In the genomic region with DNA sequence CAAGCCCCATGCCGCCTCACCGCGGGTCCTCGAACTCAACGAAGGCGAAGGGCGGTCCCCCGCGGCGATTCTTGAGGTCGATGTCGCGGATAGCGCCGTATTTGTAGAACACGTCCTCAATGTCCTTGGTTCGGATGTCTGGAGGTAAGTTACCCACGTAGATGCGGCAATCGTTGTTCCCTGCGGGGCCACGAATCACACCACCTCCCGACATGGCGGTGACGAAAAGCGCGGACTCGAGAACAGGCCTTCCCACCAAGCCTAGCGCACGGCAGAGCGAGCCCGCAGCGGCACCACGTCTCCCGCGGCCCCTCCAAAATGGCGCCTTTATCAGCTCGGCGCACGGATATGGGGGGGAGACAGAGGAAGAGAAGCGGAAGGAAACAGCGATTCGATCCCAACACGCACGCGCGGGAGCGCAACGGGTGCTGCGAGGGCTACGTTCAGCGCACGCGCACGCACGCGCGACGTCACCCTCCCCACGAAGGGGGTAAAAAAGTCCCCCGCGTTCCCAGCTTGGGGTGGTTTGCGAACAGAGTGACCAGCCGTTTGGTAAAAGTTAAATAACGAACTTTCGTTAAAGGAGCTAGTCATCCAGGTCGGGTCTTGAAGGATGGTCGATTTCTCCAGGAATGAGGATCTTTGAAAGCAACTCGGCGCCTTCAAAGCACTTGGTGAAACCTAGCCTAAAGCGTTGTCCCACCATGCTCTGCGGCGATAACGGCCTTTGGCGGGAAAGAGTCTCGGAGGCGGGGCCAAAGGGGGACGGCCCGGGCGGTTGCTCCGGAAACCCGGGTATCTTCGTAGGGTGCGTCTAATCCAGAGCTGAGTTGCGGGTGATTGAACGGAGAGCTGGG, we compare ENCODE assay signal across 1 cellular context.
TF ChIP-seq lines count a peak whose summit lies in the region.

A gene with protein sequence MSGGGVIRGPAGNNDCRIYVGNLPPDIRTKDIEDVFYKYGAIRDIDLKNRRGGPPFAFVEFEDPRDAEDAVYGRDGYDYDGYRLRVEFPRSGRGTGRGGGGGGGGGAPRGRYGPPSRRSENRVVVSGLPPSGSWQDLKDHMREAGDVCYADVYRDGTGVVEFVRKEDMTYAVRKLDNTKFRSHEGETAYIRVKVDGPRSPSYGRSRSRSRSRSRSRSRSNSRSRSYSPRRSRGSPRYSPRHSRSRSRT (minus strand): TSS at position 323 of the 857 bp plus-strand sequence. CDS start 109 bp downstream, at position 214.

TF ChIP-seq in H1, 55 proteins besides CTCF, POLR2A, EP300 and RAD21 (continues in another document):
- peak; percentile 34; the same call in 1 of the 2 replicates for TF ChIP-seq SUZ12 (IDR thresholded peaks at IDR 0.05; ENCODE audit: low read length)
- no peak for TF ChIP-seq TCF12 (IDR thresholded peaks at IDR 0.05; ENCODE audit: low read depth, low read length)
- TF ChIP-seq, protein P1, sequence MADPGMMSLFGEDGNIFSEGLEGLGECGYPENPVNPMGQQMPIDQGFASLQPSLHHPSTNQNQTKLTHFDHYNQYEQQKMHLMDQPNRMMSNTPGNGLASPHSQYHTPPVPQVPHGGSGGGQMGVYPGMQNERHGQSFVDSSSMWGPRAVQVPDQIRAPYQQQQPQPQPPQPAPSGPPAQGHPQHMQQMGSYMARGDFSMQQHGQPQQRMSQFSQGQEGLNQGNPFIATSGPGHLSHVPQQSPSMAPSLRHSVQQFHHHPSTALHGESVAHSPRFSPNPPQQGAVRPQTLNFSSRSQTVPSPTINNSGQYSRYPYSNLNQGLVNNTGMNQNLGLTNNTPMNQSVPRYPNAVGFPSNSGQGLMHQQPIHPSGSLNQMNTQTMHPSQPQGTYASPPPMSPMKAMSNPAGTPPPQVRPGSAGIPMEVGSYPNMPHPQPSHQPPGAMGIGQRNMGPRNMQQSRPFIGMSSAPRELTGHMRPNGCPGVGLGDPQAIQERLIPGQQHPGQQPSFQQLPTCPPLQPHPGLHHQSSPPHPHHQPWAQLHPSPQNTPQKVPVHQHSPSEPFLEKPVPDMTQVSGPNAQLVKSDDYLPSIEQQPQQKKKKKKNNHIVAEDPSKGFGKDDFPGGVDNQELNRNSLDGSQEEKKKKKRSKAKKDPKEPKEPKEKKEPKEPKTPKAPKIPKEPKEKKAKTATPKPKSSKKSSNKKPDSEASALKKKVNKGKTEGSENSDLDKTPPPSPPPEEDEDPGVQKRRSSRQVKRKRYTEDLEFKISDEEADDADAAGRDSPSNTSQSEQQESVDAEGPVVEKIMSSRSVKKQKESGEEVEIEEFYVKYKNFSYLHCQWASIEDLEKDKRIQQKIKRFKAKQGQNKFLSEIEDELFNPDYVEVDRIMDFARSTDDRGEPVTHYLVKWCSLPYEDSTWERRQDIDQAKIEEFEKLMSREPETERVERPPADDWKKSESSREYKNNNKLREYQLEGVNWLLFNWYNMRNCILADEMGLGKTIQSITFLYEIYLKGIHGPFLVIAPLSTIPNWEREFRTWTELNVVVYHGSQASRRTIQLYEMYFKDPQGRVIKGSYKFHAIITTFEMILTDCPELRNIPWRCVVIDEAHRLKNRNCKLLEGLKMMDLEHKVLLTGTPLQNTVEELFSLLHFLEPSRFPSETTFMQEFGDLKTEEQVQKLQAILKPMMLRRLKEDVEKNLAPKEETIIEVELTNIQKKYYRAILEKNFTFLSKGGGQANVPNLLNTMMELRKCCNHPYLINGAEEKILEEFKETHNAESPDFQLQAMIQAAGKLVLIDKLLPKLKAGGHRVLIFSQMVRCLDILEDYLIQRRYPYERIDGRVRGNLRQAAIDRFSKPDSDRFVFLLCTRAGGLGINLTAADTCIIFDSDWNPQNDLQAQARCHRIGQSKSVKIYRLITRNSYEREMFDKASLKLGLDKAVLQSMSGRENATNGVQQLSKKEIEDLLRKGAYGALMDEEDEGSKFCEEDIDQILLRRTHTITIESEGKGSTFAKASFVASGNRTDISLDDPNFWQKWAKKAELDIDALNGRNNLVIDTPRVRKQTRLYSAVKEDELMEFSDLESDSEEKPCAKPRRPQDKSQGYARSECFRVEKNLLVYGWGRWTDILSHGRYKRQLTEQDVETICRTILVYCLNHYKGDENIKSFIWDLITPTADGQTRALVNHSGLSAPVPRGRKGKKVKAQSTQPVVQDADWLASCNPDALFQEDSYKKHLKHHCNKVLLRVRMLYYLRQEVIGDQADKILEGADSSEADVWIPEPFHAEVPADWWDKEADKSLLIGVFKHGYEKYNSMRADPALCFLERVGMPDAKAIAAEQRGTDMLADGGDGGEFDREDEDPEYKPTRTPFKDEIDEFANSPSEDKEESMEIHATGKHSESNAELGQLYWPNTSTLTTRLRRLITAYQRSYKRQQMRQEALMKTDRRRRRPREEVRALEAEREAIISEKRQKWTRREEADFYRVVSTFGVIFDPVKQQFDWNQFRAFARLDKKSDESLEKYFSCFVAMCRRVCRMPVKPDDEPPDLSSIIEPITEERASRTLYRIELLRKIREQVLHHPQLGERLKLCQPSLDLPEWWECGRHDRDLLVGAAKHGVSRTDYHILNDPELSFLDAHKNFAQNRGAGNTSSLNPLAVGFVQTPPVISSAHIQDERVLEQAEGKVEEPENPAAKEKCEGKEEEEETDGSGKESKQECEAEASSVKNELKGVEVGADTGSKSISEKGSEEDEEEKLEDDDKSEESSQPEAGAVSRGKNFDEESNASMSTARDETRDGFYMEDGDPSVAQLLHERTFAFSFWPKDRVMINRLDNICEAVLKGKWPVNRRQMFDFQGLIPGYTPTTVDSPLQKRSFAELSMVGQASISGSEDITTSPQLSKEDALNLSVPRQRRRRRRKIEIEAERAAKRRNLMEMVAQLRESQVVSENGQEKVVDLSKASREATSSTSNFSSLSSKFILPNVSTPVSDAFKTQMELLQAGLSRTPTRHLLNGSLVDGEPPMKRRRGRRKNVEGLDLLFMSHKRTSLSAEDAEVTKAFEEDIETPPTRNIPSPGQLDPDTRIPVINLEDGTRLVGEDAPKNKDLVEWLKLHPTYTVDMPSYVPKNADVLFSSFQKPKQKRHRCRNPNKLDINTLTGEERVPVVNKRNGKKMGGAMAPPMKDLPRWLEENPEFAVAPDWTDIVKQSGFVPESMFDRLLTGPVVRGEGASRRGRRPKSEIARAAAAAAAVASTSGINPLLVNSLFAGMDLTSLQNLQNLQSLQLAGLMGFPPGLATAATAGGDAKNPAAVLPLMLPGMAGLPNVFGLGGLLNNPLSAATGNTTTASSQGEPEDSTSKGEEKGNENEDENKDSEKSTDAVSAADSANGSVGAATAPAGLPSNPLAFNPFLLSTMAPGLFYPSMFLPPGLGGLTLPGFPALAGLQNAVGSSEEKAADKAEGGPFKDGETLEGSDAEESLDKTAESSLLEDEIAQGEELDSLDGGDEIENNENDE (IDR thresholded peaks at IDR 0.05; ENCODE audit: insufficient replicate concordance, low read length): no peak
- TF ChIP-seq, protein P2, sequence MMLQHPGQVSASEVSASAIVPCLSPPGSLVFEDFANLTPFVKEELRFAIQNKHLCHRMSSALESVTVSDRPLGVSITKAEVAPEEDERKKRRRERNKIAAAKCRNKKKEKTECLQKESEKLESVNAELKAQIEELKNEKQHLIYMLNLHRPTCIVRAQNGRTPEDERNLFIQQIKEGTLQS (IDR thresholded peaks at IDR 0.05; ENCODE audit: insufficient read depth, low read depth, low read length): no peak
- 0 out of 2 replicates have a peak, but pooled peaks have one; percentile 29 for TF ChIP-seq EGR1 (IDR thresholded peaks at IDR 0.05; ENCODE audit: borderline replicate concordance, low read depth, low read length)
- TF ChIP-seq NRF1 (IDR thresholded peaks at IDR 0.05; ENCODE audit: low read depth, low read length): peak; percentile 79
- peak; percentile 6; the same call in 1 of the 2 replicates for TF ChIP-seq JUND (IDR thresholded peaks at IDR 0.05; ENCODE audit: low read length)
- peak; percentile 77 for TF ChIP-seq CHD2 (IDR thresholded peaks at IDR 0.05; ENCODE audit: low read length)
- no peak for TF ChIP-seq BCL11A (IDR thresholded peaks at IDR 0.05; ENCODE audit: low read depth in 2 of 2, low read length in 2 of 2)
- TF ChIP-seq, protein P3, sequence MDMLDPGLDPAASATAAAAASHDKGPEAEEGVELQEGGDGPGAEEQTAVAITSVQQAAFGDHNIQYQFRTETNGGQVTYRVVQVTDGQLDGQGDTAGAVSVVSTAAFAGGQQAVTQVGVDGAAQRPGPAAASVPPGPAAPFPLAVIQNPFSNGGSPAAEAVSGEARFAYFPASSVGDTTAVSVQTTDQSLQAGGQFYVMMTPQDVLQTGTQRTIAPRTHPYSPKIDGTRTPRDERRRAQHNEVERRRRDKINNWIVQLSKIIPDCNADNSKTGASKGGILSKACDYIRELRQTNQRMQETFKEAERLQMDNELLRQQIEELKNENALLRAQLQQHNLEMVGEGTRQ (IDR thresholded peaks at IDR 0.05; ENCODE audit: low read length): 0 out of 2 replicates have a peak, but pooled peaks have one; percentile 8
- TF ChIP-seq FOSL1 (IDR thresholded peaks at IDR 0.05; ENCODE audit: insufficient read depth, low read depth, low read length): no peak
- TF ChIP-seq RBBP5 (IDR thresholded peaks at IDR 0.05; ENCODE audit: borderline replicate concordance, low read depth, low read length): peak; percentile 15
- TF ChIP-seq GABPA (IDR thresholded peaks at IDR 0.05; ENCODE audit: borderline replicate concordance, insufficient read depth, low read length): no peak
- TF ChIP-seq JUN (IDR thresholded peaks at IDR 0.05; ENCODE audit: low read depth, low read length): no peak
- no peak for TF ChIP-seq TEAD4 (IDR thresholded peaks at IDR 0.05; ENCODE audit: low read depth, low read length)
- TF ChIP-seq SIX5 (IDR thresholded peaks at IDR 0.05; ENCODE audit: low read depth, low read length): no peak
- no peak for TF ChIP-seq MAFK (IDR thresholded peaks at IDR 0.05; ENCODE audit: low read depth, low read length)
- no peak for TF ChIP-seq RXRA (IDR thresholded peaks at IDR 0.05; ENCODE audit: insufficient read depth, low read depth, low read length)
- TF ChIP-seq NANOG (IDR thresholded peaks at IDR 0.05; ENCODE audit: insufficient read depth, low read depth, low read length, poor library complexity, severe bottlenecking): peak; percentile 39
- TF ChIP-seq RFX5 (IDR thresholded peaks at IDR 0.05; ENCODE audit: borderline replicate concordance, low read depth, low read length): no peak
- 0 out of 2 replicates have a peak, but pooled peaks have one; percentile 37 for TF ChIP-seq KDM5A (IDR thresholded peaks at IDR 0.05; ENCODE audit: low read length)
- TF ChIP-seq CHD1 (IDR thresholded peaks at IDR 0.05; ENCODE audit: low read depth, low read length): peak; percentile 72
- TF ChIP-seq SIN3A (conservative IDR thresholded peaks at IDR 0.05 in 1 of 2, IDR thresholded peaks at IDR 0.05 in 1 of 2; ENCODE audit: low read depth in 1 of 2, low read length in 2 of 2): peak in 1 of 2 experiments; percentile 22; a peak in 1 of 4 replicates
- TF ChIP-seq SP4 (IDR thresholded peaks at IDR 0.05; ENCODE audit: low read length): peak; percentile 84; the same call in 1 of the 2 replicates
- TF ChIP-seq BACH1 (IDR thresholded peaks at IDR 0.05; ENCODE audit: low read length): peak; percentile 84
- TF ChIP-seq, protein P4, sequence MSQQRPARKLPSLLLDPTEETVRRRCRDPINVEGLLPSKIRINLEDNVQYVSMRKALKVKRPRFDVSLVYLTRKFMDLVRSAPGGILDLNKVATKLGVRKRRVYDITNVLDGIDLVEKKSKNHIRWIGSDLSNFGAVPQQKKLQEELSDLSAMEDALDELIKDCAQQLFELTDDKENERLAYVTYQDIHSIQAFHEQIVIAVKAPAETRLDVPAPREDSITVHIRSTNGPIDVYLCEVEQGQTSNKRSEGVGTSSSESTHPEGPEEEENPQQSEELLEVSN (IDR thresholded peaks at IDR 0.05): peak; percentile 98
- peak; percentile 86 for TF ChIP-seq TAF7 (optimal IDR thresholded peaks at IDR 0.05; ENCODE audit: borderline replicate concordance, low read depth, low read length)
- no peak for TF ChIP-seq POU5F1 (IDR thresholded peaks at IDR 0.05; ENCODE audit: low read depth, low read length)
- TF ChIP-seq CREB1 (IDR thresholded peaks at IDR 0.05): peak; percentile 84
- no peak for TF ChIP-seq SRF (IDR thresholded peaks at IDR 0.05; ENCODE audit: low read depth, low read length)
- peak; percentile 93 for TF ChIP-seq TBP (IDR thresholded peaks at IDR 0.05; ENCODE audit: low read depth, low read length)
- 0 out of 2 replicates have a peak, but pooled peaks have one; percentile 7 for TF ChIP-seq KDM1A (IDR thresholded peaks at IDR 0.05; ENCODE audit: borderline replicate concordance, low read length)
- TF ChIP-seq YY1 (IDR thresholded peaks at IDR 0.05; ENCODE audit: low read depth, low read length): peak; percentile 97
- TF ChIP-seq SP1 (IDR thresholded peaks at IDR 0.05; ENCODE audit: low read depth, low read length): peak; percentile 62; the same call in 1 of the 2 replicates
- TF ChIP-seq TAF1 (IDR thresholded peaks at IDR 0.05; ENCODE audit: low read depth, low read length): peak; percentile 90
- no peak; the same call in none of the 2 replicates for TF ChIP-seq GTF2F1 (IDR thresholded peaks at IDR 0.05; ENCODE audit: borderline replicate concordance, low read depth, low read length)
- no peak for TF ChIP-seq BRCA1 (IDR thresholded peaks at IDR 0.05; ENCODE audit: low read depth, low read length)
- no peak for TF ChIP-seq CBX5 (IDR thresholded peaks at IDR 0.05; ENCODE audit: low read depth, low read length)
- no peak for TF ChIP-seq SIRT6 (IDR thresholded peaks at IDR 0.05; ENCODE audit: low read length)
- TF ChIP-seq CEBPB (IDR thresholded peaks at IDR 0.05; ENCODE audit: low read depth, low read length): no peak
- TF ChIP-seq HDAC2 (IDR thresholded peaks at IDR 0.05; ENCODE audit: borderline replicate concordance in 1 of 2, low read depth in 2 of 2, low read length in 2 of 2): peak; percentile 49 to 75; a peak in 2 of 4 replicates
- TF ChIP-seq SAP30 (IDR thresholded peaks at IDR 0.05; ENCODE audit: insufficient read depth, insufficient replicate concordance, low read length): no peak
- no peak for TF ChIP-seq CTBP2 (IDR thresholded peaks at IDR 0.05; ENCODE audit: borderline replicate concordance, insufficient read depth, insufficient read length, low read length)
- TF ChIP-seq EZH2 (IDR thresholded peaks at IDR 0.05; ENCODE audit: low read depth, low read length, severe bottlenecking): no peak
- peak; percentile 98 for TF ChIP-seq POLR2AphosphoS5 (IDR thresholded peaks at IDR 0.05; ENCODE audit: low read depth, low read length)
- TF ChIP-seq, protein P5, sequence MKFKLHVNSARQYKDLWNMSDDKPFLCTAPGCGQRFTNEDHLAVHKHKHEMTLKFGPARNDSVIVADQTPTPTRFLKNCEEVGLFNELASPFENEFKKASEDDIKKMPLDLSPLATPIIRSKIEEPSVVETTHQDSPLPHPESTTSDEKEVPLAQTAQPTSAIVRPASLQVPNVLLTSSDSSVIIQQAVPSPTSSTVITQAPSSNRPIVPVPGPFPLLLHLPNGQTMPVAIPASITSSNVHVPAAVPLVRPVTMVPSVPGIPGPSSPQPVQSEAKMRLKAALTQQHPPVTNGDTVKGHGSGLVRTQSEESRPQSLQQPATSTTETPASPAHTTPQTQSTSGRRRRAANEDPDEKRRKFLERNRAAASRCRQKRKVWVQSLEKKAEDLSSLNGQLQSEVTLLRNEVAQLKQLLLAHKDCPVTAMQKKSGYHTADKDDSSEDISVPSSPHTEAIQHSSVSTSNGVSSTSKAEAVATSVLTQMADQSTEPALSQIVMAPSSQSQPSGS (IDR thresholded peaks at IDR 0.05; ENCODE audit: low read length): peak; percentile 95
- TF ChIP-seq ASH2L (IDR thresholded peaks at IDR 0.05; ENCODE audit: low read length): peak; percentile 70
- TF ChIP-seq, protein P6, sequence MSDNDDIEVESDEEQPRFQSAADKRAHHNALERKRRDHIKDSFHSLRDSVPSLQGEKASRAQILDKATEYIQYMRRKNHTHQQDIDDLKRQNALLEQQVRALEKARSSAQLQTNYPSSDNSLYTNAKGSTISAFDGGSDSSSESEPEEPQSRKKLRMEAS (IDR thresholded peaks at IDR 0.05): peak; percentile 89
- TF ChIP-seq PHF8 (conservative IDR thresholded peaks at IDR 0.05; ENCODE audit: low read depth, low read length): peak; percentile 91
- TF ChIP-seq HDAC6 (IDR thresholded peaks at IDR 0.05; ENCODE audit: low read depth, low read length): no peak
